ENCODE assay signal across 9 cellular contexts in the genomic region with DNA sequence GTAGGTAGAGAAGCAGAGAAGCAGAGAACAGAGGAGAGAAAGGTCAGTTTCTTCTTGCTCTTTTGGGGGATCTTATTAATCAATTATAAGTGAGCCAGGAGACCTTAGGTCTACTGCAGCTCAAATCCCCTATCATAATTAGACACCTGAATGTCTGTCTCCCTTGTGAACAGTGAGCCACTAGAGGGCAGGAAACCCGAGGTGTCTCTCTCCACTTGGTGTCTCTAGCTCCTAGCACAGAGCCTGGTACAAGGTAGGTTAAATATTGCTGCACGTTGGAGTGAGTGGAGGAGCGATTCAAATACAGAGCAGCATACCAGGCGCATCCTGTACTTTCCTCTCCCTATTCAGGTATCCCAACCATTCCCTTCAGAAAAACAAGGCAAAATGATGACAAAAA. TPM values are rescaled to one million over a fixed set of nuclear protein-coding genes. Genes with fewer than 3 reads are reported as not detected.
DNase-seq lines count a peak whose midpoint lies in the region; ATAC-seq, FAIRE-seq and TF ChIP-seq lines count a peak whose summit lies in the region.
"Had no signal": no experiment of that assay in that cellular context is flagged by ENCODE, and none has a peak within 500 bp of the region (broad histone marks: within the 10 kb centered on the region; RNA-seq: fewer than 3 reads in every experiment).

No MANE protein-coding gene starts in this region.

- peaks cover 56% of the 10 kb centered on the region for H3K27me3 Mint-ChIP-seq in activated CD4-positive, alpha-beta T cell treated with anti-CD3 and anti-CD28 coated beads, Interleukin-2, amount 10 ng/mL, durations not matched to agents 24 days and 14 days
- H3K27me3 Mint-ChIP-seq in activated T-helper 1 cell treated with anti-CD3 and anti-CD28 coated beads, Interleukin-12 subunit alpha, Interleukin-12 subunit beta, Interleukin-2, Interleukin-4 antibody, amounts not matched to agents 30 ng/mL and 10 ng/mL and 1 ng/mL, durations not matched to agents 14 hours and 24 hours and 36 hours (ENCODE audit: insufficient read depth) = peaks cover 57% of the 10 kb centered on the region

- H3K27me3 ChIP-seq in K562 (ENCODE audit: control insufficient read depth in 2 of 2, insufficient read depth in 2 of 2, low read length in 2 of 2) (peaks cover 10 to 40% of the 10 kb centered on the region in 2 experiments; a peak in 4 of 5 replicates), neural cell (ENCODE audit: insufficient read depth, low read depth, low read length) (no peaks in the 10 kb centered on the region), tibial nerve (peaks cover 0 to 74% of the 10 kb centered on the region in 2 donors)

- TF ChIP-seq POLR2A in K562 (conservative IDR thresholded peaks at IDR 0.05) (no peak), tibial nerve (IDR thresholded peaks at IDR 0.05) (no peak)

- DNase-seq in activated CD4-positive, alpha-beta T cell treated with anti-CD3 and anti-CD28 coated beads, Interleukin-2, amount 10 ng/mL, durations not matched to agents 24 days and 14 days = peak; percentile 61
- no peak for DNase-seq in activated CD4-positive, alpha-beta T cell treated with anti-CD3 and anti-CD28 coated beads, Interleukin-2, amount 50 U/mL, for 4 hours
- peak in 2 of 4 experiments; percentile 23 to 36 for DNase-seq in K562 (ENCODE audit: extremely low read depth in 1 of 4, low spot score in 3 of 4)
- no peak for DNase-seq in activated T-helper 1 cell treated with anti-CD3 and anti-CD28 coated beads, Interleukin-12 subunit alpha, Interleukin-12 subunit beta, Interleukin-2, Interleukin-4 antibody, amounts not matched to agents 30 ng/mL and 10 ng/mL and 1 ng/mL, durations not matched to agents 14 hours and 24 hours and 36 hours (ENCODE audit: low spot score)
- no peak for DNase-seq in tibial nerve (ENCODE audit: low spot score in 2 of 2)

- POLR2A ChIA-PET in K562 (lab: Yijun Ruan, JAX) = interaction anchor here (0.6 kb wide), 1 partner anchor 10 kb away, joined by 3 read pairs; no protein-coding TSS in a partner anchor

- H3K4me1 ChIP-seq in K562 (replicated peaks in 1 of 2; ENCODE audit: control insufficient read depth in 2 of 2, insufficient read depth in 2 of 2, low read length in 2 of 2) = no peaks in the 10 kb centered on the region; a peak in 1 of 5 replicates
- H3K4me1 ChIP-seq in tibial nerve = peaks cover 0 to 18% (median 0%) of the 10 kb centered on the region in 4 donors

- no peaks in the 10 kb centered on the region for H3F3A ChIP-seq in neural cell (ENCODE audit: insufficient read depth, low read length, poor library complexity, severe bottlenecking)

- TF ChIP-seq RAD21 in Ishikawa (IDR thresholded peaks at IDR 0.05; ENCODE audit: low read depth) (peak; percentile 35), K562 (CRISPR knock-in tag; conservative IDR thresholded peaks at IDR 0.05 in 1 of 2, IDR thresholded peaks at IDR 0.05 in 1 of 2) (peak in 1 of 2 experiments; percentile 38; a peak in 2 of 4 replicates), neural cell (conservative IDR thresholded peaks at IDR 0.05) (no peak)

- FAIRE-seq in K562 (lab: Jason Lieb, UNC) = peak; percentile 71

- TF ChIP-seq EP300 in Ishikawa (IDR thresholded peaks at IDR 0.05; ENCODE audit: borderline replicate concordance) (no peak), K562 (IDR thresholded peaks at IDR 0.05; ENCODE audit: low read length) (no peak), neural cell (conservative IDR thresholded peaks at IDR 0.05; ENCODE audit: poor library complexity, severe bottlenecking) (no peak), tibial nerve (IDR thresholded peaks at IDR 0.05) (no peak)

- H3K4me1 Mint-ChIP-seq in activated CD4-positive, alpha-beta T cell treated with anti-CD3 and anti-CD28 coated beads, Interleukin-2, amount 10 ng/mL, durations not matched to agents 24 days and 14 days = peaks cover 2% of the 10 kb centered on the region
- H3K4me1 Mint-ChIP-seq in activated T-helper 1 cell treated with anti-CD3 and anti-CD28 coated beads, Interleukin-12 subunit alpha, Interleukin-12 subunit beta, Interleukin-2, Interleukin-4 antibody, amounts not matched to agents 30 ng/mL and 10 ng/mL and 1 ng/mL, durations not matched to agents 14 hours and 24 hours and 36 hours (ENCODE audit: low read depth) = no peaks in the 10 kb centered on the region

- no peaks in the 10 kb centered on the region for H3K9me2 ChIP-seq in neural cell (ENCODE audit: insufficient read depth, low read length)

- H3K36me3 ChIP-seq in K562 (ENCODE audit: control insufficient read depth, insufficient read depth, low read length) = no peaks in the 10 kb centered on the region
- no peaks in the 10 kb centered on the region for H3K36me3 ChIP-seq in neural cell (ENCODE audit: insufficient read depth, low read length)
- no peaks in the 10 kb centered on the region for H3K36me3 ChIP-seq in tibial nerve

- H3K9me3 ChIP-seq in K562 (replicated peaks; ENCODE audit: control insufficient read depth, insufficient read depth, low read depth, low read length) = no peaks in the 10 kb centered on the region
- no peaks in the 10 kb centered on the region for H3K9me3 ChIP-seq in neural cell (ENCODE audit: low read length)
- no peaks in the 10 kb centered on the region for H3K9me3 ChIP-seq in tibial nerve

- no peak overlapping the region for H3K27ac Mint-ChIP-seq in activated CD4-positive, alpha-beta T cell treated with anti-CD3 and anti-CD28 coated beads, Interleukin-2, amount 10 ng/mL, durations not matched to agents 24 days and 14 days
- H3K27ac Mint-ChIP-seq in activated T-helper 1 cell treated with anti-CD3 and anti-CD28 coated beads, Interleukin-12 subunit alpha, Interleukin-12 subunit beta, Interleukin-2, Interleukin-4 antibody, amounts not matched to agents 30 ng/mL and 10 ng/mL and 1 ng/mL, durations not matched to agents 14 hours and 24 hours and 36 hours = no peak overlapping the region
- H3K27ac Mint-ChIP-seq: activated naive CD4-positive, alpha-beta T cell treated with anti-CD3 and anti-CD28 coated beads, Interleukin-2, amount 50 U/mL, for 24 hours had no signal

- H3K27ac ChIP-seq in K562 (ENCODE audit: extremely low read depth, low read depth, low read length) (no peak overlapping the region), neural cell (ENCODE audit: low read length) (no peak overlapping the region), tibial nerve (no peak overlapping the region)

- ATAC-seq in K562 = peak; percentile 81
- no peak for ATAC-seq in GM18498 (IDR thresholded peaks at IDR 0.05; ENCODE audit: unreplicated experiment)

- in situ Hi-C loops in K562 (cut with MboI) = no loop called here

- no peak overlapping the region for H3K4me3 Mint-ChIP-seq in activated CD4-positive, alpha-beta T cell treated with anti-CD3 and anti-CD28 coated beads, Interleukin-2, amount 10 ng/mL, durations not matched to agents 24 days and 14 days
- no peak overlapping the region for H3K4me3 Mint-ChIP-seq in activated T-helper 1 cell treated with anti-CD3 and anti-CD28 coated beads, Interleukin-12 subunit alpha, Interleukin-12 subunit beta, Interleukin-2, Interleukin-4 antibody, amounts not matched to agents 30 ng/mL and 10 ng/mL and 1 ng/mL, durations not matched to agents 14 hours and 24 hours and 36 hours
- H3K4me3 Mint-ChIP-seq: activated naive CD4-positive, alpha-beta T cell treated with anti-CD3 and anti-CD28 coated beads, Interleukin-2, amount 50 U/mL, for 24 hours had no signal

- no peaks in the 10 kb centered on the region for H3K36me3 Mint-ChIP-seq in activated CD4-positive, alpha-beta T cell treated with anti-CD3 and anti-CD28 coated beads, Interleukin-2, amount 10 ng/mL, durations not matched to agents 24 days and 14 days (ENCODE audit: low read depth)
- H3K36me3 Mint-ChIP-seq in activated T-helper 1 cell treated with anti-CD3 and anti-CD28 coated beads, Interleukin-12 subunit alpha, Interleukin-12 subunit beta, Interleukin-2, Interleukin-4 antibody, amounts not matched to agents 30 ng/mL and 10 ng/mL and 1 ng/mL, durations not matched to agents 14 hours and 24 hours and 36 hours (ENCODE audit: low read depth) = peaks cover 2% of the 10 kb centered on the region
- H3K36me3 Mint-ChIP-seq: activated naive CD4-positive, alpha-beta T cell treated with anti-CD3 and anti-CD28 coated beads, Interleukin-2, amount 50 U/mL, for 24 hours had no signal

- WGBS in K562 (ENCODE audit: insufficient coverage, low coverage, missing lambda C conversion rate) = 3% methylated on average over 4 of the region's 4 CpGs
- WGBS in tibial nerve, 2 donors = 37 to 40% methylated on average over 4 of the region's 4 CpGs

- intact Hi-C loops in activated CD4-positive, alpha-beta T cell treated with anti-CD3 and anti-CD28 coated beads, Interleukin-2, amount 10 ng/mL, durations not matched to agents 24 days and 14 days (cut with micrococcal nuclease) = loop anchor here (10.0 kb wide), 1 partner anchor 323 kb away; no protein-coding TSS in a partner anchor
- intact Hi-C loops in K562 (cut with micrococcal nuclease) = no loop called here
- intact Hi-C loops in activated T-helper 1 cell treated with anti-CD3 and anti-CD28 coated beads, Interleukin-12 subunit alpha, Interleukin-12 subunit beta, Interleukin-2, Interleukin-4 antibody, amounts not matched to agents 30 ng/mL and 10 ng/mL and 1 ng/mL, durations not matched to agents 14 hours and 24 hours and 36 hours (cut with micrococcal nuclease) = loop anchor here (5.0 kb wide), 1 partner anchor 326 kb away; no protein-coding TSS in a partner anchor

- TF ChIP-seq CTCF in K562 (IDR thresholded peaks at IDR 0.05 in 2 of 3, conservative IDR thresholded peaks at IDR 0.05 in 1 of 3; ENCODE audit: insufficient read depth in 2 of 3, low read depth in 1 of 3, low read length in 3 of 3) (peak; percentile 55 to 72 (median 63)), neural cell (IDR thresholded peaks at IDR 0.05; ENCODE audit: poor library complexity, severe bottlenecking) (peak; percentile 41), tibial nerve (IDR thresholded peaks at IDR 0.05) (no peak)

- H3K79me2 ChIP-seq in K562 (ENCODE audit: control insufficient read depth, insufficient read depth, low read length) = no peaks in the 10 kb centered on the region
- H3K79me2 ChIP-seq in neural cell (replicated peaks; ENCODE audit: insufficient read depth, low read length) = peaks cover 47% of the 10 kb centered on the region

- H3K4me3 ChIP-seq in K562 (no peak overlapping the region), neural cell (ENCODE audit: low read length) (peak overlapping the region; percentile 98), tibial nerve (no peak overlapping the region)

- BruUV-seq in K562 (replicated peaks; lab: Mats Ljungman, UMichigan) = no TSS peak

- H3K4me2 ChIP-seq in K562 (ENCODE audit: insufficient read depth, low read length) = no peak overlapping the region
- no peak overlapping the region for H3K4me2 ChIP-seq in neural cell (ENCODE audit: low read length)

- CTCF ChIA-PET in K562 (lab: Yijun Ruan, JAX; ENCODE audit: low intra/inter-chr PET ratio) = no interaction called here

- no peaks in the 10 kb centered on the region for H3K9me3 Mint-ChIP-seq in activated CD4-positive, alpha-beta T cell treated with anti-CD3 and anti-CD28 coated beads, Interleukin-2, amount 10 ng/mL, durations not matched to agents 24 days and 14 days
- no peaks in the 10 kb centered on the region for H3K9me3 Mint-ChIP-seq in activated T-helper 1 cell treated with anti-CD3 and anti-CD28 coated beads, Interleukin-12 subunit alpha, Interleukin-12 subunit beta, Interleukin-2, Interleukin-4 antibody, amounts not matched to agents 30 ng/mL and 10 ng/mL and 1 ng/mL, durations not matched to agents 14 hours and 24 hours and 36 hours
- H3K9me3 Mint-ChIP-seq: activated naive CD4-positive, alpha-beta T cell treated with anti-CD3 and anti-CD28 coated beads, Interleukin-2, amount 50 U/mL, for 24 hours had no signal

- H4K20me1 ChIP-seq in K562 (replicated peaks; ENCODE audit: control insufficient read depth, insufficient read depth, low read length) (no peaks in the 10 kb centered on the region), neural cell (ENCODE audit: insufficient read depth) (no peaks in the 10 kb centered on the region)

- H2AFZ ChIP-seq in K562 (ENCODE audit: low read depth, low read length) (no peak overlapping the region), neural cell (ENCODE audit: low read depth, low read length) (no peak overlapping the region)

- no peaks in the 10 kb centered on the region for H3K9me1 ChIP-seq in K562 (ENCODE audit: control insufficient read depth, insufficient read depth, low read length)

- H3K9ac ChIP-seq in K562 (ENCODE audit: insufficient read depth in 1 of 2, low read depth in 2 of 2, low read length in 2 of 2) (no peak overlapping the region), neural cell (ENCODE audit: low read length) (no peak overlapping the region)

RNA-seq across cellular contexts. Expression of a gene that starts 2.0 kb away (rescaled TPM):
- total RNA-seq in activated CD4-positive, alpha-beta T cell treated with anti-CD3 and anti-CD28 coated beads, Interleukin-2, amount 10 ng/mL, durations not matched to agents 24 days and 14 days = not detected in 2 replicates
- not detected in 2 replicates for total RNA-seq in K562 (2011; cell fraction: chromatin; rRNA removed; ENCODE audit: low replicate concordance)
- total RNA-seq in K562 (2011; cell fraction: nucleolus; rRNA removed) = not detected in 2 replicates
- not detected in 2 replicates for total RNA-seq in K562 (2011; cell fraction: nucleoplasm; rRNA removed)
- total RNA-seq in K562 (2014; rRNA removed) (not detected in 2 replicates), K562 (2014; rRNA removed; fragmentation: Illumina TruSeq; extraction: Trizol) (not detected in 2 replicates), K562 (2015; rRNA removed; fragmentation: Illumina TruSeq; extraction: Trizol) (not detected in 2 replicates), K562 (2021) (not detected in 2 replicates), tibial nerve (not detected)
- polyA plus RNA-seq in K562 (2011; rRNA removed) (not detected in 2 replicates), K562 (2014; fragmentation: Illumina TruSeq; extraction: Trizol) (not detected in 2 replicates), K562 (2014; fragmentation: Nextera tagmentation; extraction: Ambion mirVana) (not detected), K562 (2014; rRNA removed) (not detected in 2 replicates), neural cell (24.0 and 38.9 TPM in 2 replicates)
- polyA plus RNA-seq in K562 (2011; cell fraction: cytosol; rRNA removed) = not detected in 2 replicates
- polyA plus RNA-seq in K562 (2011; cell fraction: nucleus; rRNA removed) = not detected in 2 replicates
- polyA plus RNA-seq in K562 (2012) = not detected in 2 replicates
- not detected in 2 replicates for polyA minus RNA-seq in K562 (2011; rRNA and poly(A)+ RNA removed)
- polyA minus RNA-seq in K562 (2011; cell fraction: cytosol; rRNA and poly(A)+ RNA removed) = not detected in 2 replicates
- not detected in 2 replicates for polyA minus RNA-seq in K562 (2011; cell fraction: nucleus; rRNA and poly(A)+ RNA removed)
- polyA minus RNA-seq in neural cell = 139 and 160 TPM in 2 replicates
- not detected in 2 replicates for total RNA-seq in activated T-helper 1 cell treated with anti-CD3 and anti-CD28 coated beads, Interleukin-12 subunit alpha, Interleukin-12 subunit beta, Interleukin-2, Interleukin-4 antibody, amounts not matched to agents 30 ng/mL and 10 ng/mL and 1 ng/mL, durations not matched to agents 14 hours and 24 hours and 36 hours

Comparison
In these comparisons a context has a peak if more than half of its experiments do, and no peak if none do; other contexts are left out.
1. CTCF ChIP-seq: peak in K562 (3 of 3) and neural cell (single experiment); none in tibial nerve (0 of 5).